ENCODE assay signal across 1 cellular context in genomic region chr3:50616770-50617095, GRCh38.
TF ChIP-seq lines count a peak whose summit lies in the region.

No MANE protein-coding gene starts in this region.

TF ChIP-seq in IMR-90, 13 proteins besides CTCF, POLR2A, EP300 and RAD21:
- TF ChIP-seq, protein P1, sequence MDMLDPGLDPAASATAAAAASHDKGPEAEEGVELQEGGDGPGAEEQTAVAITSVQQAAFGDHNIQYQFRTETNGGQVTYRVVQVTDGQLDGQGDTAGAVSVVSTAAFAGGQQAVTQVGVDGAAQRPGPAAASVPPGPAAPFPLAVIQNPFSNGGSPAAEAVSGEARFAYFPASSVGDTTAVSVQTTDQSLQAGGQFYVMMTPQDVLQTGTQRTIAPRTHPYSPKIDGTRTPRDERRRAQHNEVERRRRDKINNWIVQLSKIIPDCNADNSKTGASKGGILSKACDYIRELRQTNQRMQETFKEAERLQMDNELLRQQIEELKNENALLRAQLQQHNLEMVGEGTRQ (IDR thresholded peaks at IDR 0.05; ENCODE audit: low read depth, low read length), result 0 out of 2 replicates have a peak, but pooled peaks have one; percentile 22
- no peak for TF ChIP-seq NFE2L2 (IDR thresholded peaks at IDR 0.05; ENCODE audit: low read depth, low read length)
- peak; percentile 56; the same call in 1 of the 2 replicates for TF ChIP-seq MAZ (IDR thresholded peaks at IDR 0.05; ENCODE audit: borderline replicate concordance, low read depth, low read length)
